In genomic region chr1:58813801-58814200, GRCh38 we compare ENCODE assay signal across 12 cellular contexts. TPM values are rescaled to one million over a fixed set of nuclear protein-coding genes. Genes with fewer than 3 reads are reported as not detected.
DNase-seq lines count a peak whose midpoint lies in the region; ATAC-seq and TF ChIP-seq lines count a peak whose summit lies in the region.
"Had no signal": no experiment of that assay in that cellular context is flagged by ENCODE, and none has a peak within 500 bp of the region (broad histone marks: within the 10 kb centered on the region; RNA-seq: fewer than 3 reads in every experiment).

No MANE protein-coding gene starts in this region.

- peak overlapping the region; percentile 1 for H3K27ac Mint-ChIP-seq in activated CD8-positive, alpha-beta memory T cell treated with anti-CD3 and anti-CD28 coated beads, Interleukin-2, amount 10 ng/mL, durations not matched to agents 7 days and 5 days

- peaks cover 3% of the 10 kb centered on the region for H3K36me3 Mint-ChIP-seq in activated CD8-positive, alpha-beta memory T cell treated with anti-CD3 and anti-CD28 coated beads, Interleukin-2, amount 10 ng/mL, durations not matched to agents 7 days and 5 days

- no peak for DNase-seq in activated CD8-positive, alpha-beta memory T cell treated with anti-CD3 and anti-CD28 coated beads, Interleukin-2, amount 10 ng/mL, durations not matched to agents 7 days and 5 days
- DNase-seq in activated CD8-positive, alpha-beta memory T cell treated with anti-CD3 and anti-CD28 coated beads for 24 hours: no peak
- DNase-seq in colonic mucosa (no peak), tibial nerve (ENCODE audit: low spot score in 2 of 2) (no peak), NAMALWA (ENCODE audit: low spot score) (no peak), cerebellar cortex (ENCODE audit: low spot score) (no peak)
- DNase-seq: brain microvascular endothelial cell; NCI-H1930; stimulated activated CD4-positive, alpha-beta T cell treated with anti-CD3 and anti-CD28 coated beads, Interleukin-2, amount 100 ng/mL, for 24 hours had no signal

- peaks cover 40% of the 10 kb centered on the region for H3K4me1 Mint-ChIP-seq in activated CD8-positive, alpha-beta memory T cell treated with anti-CD3 and anti-CD28 coated beads, Interleukin-2, amount 10 ng/mL, durations not matched to agents 7 days and 5 days

- H3K9me3 ChIP-seq in colonic mucosa (no peaks in the 10 kb centered on the region), muscle layer of colon (ENCODE audit: low read length) (no peaks in the 10 kb centered on the region), tibial nerve (no peaks in the 10 kb centered on the region)
- H3K9me3 ChIP-seq: testis had no signal

- H3K9ac ChIP-seq in colonic mucosa (ENCODE audit: low read depth in 2 of 2, low read length in 2 of 2): peak overlapping the region in 1 of 2 donors; percentile 90
- no peak overlapping the region for H3K9ac ChIP-seq in muscle layer of colon (ENCODE audit: low read length)

- H3K36me3 ChIP-seq in colonic mucosa: no peaks in the 10 kb centered on the region
- H3K36me3 ChIP-seq in muscle layer of colon (ENCODE audit: insufficient read depth, low read length): no peaks in the 10 kb centered on the region
- H3K36me3 ChIP-seq in tibial nerve: no peaks in the 10 kb centered on the region
- H3K36me3 ChIP-seq: brain microvascular endothelial cell had no signal

- WGBS in tibial nerve, 2 donors: 56 to 63% methylated on average over 4 to 7 of the region's 7 CpGs

- no peak for TF ChIP-seq POLR2A in tibial nerve (IDR thresholded peaks at IDR 0.05)

- no peak for TF ChIP-seq EP300 in tibial nerve (IDR thresholded peaks at IDR 0.05)

- intact Hi-C loops in colonic mucosa (cut with DNase I): no loop called here

- H3K9me3 Mint-ChIP-seq in activated CD8-positive, alpha-beta memory T cell treated with anti-CD3 and anti-CD28 coated beads, Interleukin-2, amount 10 ng/mL, durations not matched to agents 7 days and 5 days (ENCODE audit: low read depth): no peaks in the 10 kb centered on the region

- H3K27ac ChIP-seq in colonic mucosa (peak overlapping the region; percentile 93), muscle layer of colon (ENCODE audit: low read depth, low read length) (peak overlapping the region; percentile 96), tibial nerve (peak overlapping the region in 3 of 4 donors; percentile 92 to 94 (median 93))

- CTCF ChIA-PET in activated CD8-positive, alpha-beta memory T cell treated with anti-CD3 and anti-CD28 coated beads, Interleukin-2, amount 10 ng/mL, durations not matched to agents 7 days and 5 days (lab: Charles Lee): interaction anchor here (1.2 kb wide), 1 partner anchor 31 kb away, joined by 5 read pairs; no protein-coding TSS in a partner anchor

- no peak for ATAC-seq in activated CD8-positive, alpha-beta memory T cell treated with anti-CD3 and anti-CD28 coated beads, Interleukin-2, amount 10 ng/mL, durations not matched to agents 7 days and 5 days
- ATAC-seq in HG02973 (IDR thresholded peaks at IDR 0.05; ENCODE audit: unreplicated experiment): no peak

- no peaks in the 10 kb centered on the region for H3K27me3 ChIP-seq in colonic mucosa
- H3K27me3 ChIP-seq in muscle layer of colon (ENCODE audit: control insufficient read depth in 1 of 2, insufficient read depth in 2 of 2, low read length in 2 of 2): no peaks in the 10 kb centered on the region
- H3K27me3 ChIP-seq in tibial nerve: no peaks in the 10 kb centered on the region
- H3K27me3 ChIP-seq: brain microvascular endothelial cell, testis had no signal

- no peak overlapping the region for H3K4me3 Mint-ChIP-seq in activated CD8-positive, alpha-beta memory T cell treated with anti-CD3 and anti-CD28 coated beads, Interleukin-2, amount 10 ng/mL, durations not matched to agents 7 days and 5 days

- no peak overlapping the region for H3K4me3 ChIP-seq in colonic mucosa
- no peak overlapping the region for H3K4me3 ChIP-seq in muscle layer of colon (ENCODE audit: low read depth in 1 of 2, low read length in 2 of 2)
- no peak overlapping the region for H3K4me3 ChIP-seq in tibial nerve

- H3K4me1 ChIP-seq in colonic mucosa: peaks cover 6% of the 10 kb centered on the region
- H3K4me1 ChIP-seq in muscle layer of colon (ENCODE audit: insufficient read depth, low read length): peaks cover 11% of the 10 kb centered on the region
- peaks cover 0 to 34% (median 14%) of the 10 kb centered on the region in 4 donors for H3K4me1 ChIP-seq in tibial nerve

- peaks cover 3% of the 10 kb centered on the region for H3K27me3 Mint-ChIP-seq in activated CD8-positive, alpha-beta memory T cell treated with anti-CD3 and anti-CD28 coated beads, Interleukin-2, amount 10 ng/mL, durations not matched to agents 7 days and 5 days

- TF ChIP-seq CTCF in colonic mucosa (IDR thresholded peaks at IDR 0.05): no peak
- no peak for TF ChIP-seq CTCF in tibial nerve (IDR thresholded peaks at IDR 0.05)

RNA-seq across cellular contexts. Expression of gene JUN, which starts 30.0 kb away (rescaled TPM):
- 100 to 1,000 TPM in 1 of 2 experiments, 10 to 100 TPM in 1; 50.5 to 129 TPM for total RNA-seq in activated CD8-positive, alpha-beta memory T cell treated with anti-CD3 and anti-CD28 coated beads, Interleukin-2, amount 10 ng/mL, durations not matched to agents 7 days and 5 days
- total RNA-seq in colonic mucosa (100 to 1,000 TPM in 1 of 2 donors, 10 to 100 TPM in 1; 94.1 to 137 TPM), tibial nerve (100 to 1,000 TPM; 169 to 267 (median 192) TPM)
